ENCODE assay signal across 9 cellular contexts in genomic region chr20:4593149-4593525, GRCh38.
DNase-seq lines count a peak whose midpoint lies in the region; ATAC-seq, FAIRE-seq and TF ChIP-seq lines count a peak whose summit lies in the region.
"Had no signal": no experiment of that assay in that cellular context is flagged by ENCODE, and none has a peak within 500 bp of the region (broad histone marks: within the 10 kb centered on the region; RNA-seq: fewer than 3 reads in every experiment).

No MANE protein-coding gene starts in this region.

- no peaks in the 10 kb centered on the region for H3K9me3 Mint-ChIP-seq in CD8-positive, alpha-beta T cell
- no peaks in the 10 kb centered on the region for H3K9me3 Mint-ChIP-seq in activated CD8-positive, alpha-beta T cell treated with anti-CD3 and anti-CD28 coated beads for 36 hours
- H3K9me3 Mint-ChIP-seq in naive B cell: no peaks in the 10 kb centered on the region
- H3K9me3 Mint-ChIP-seq: CD4-positive, CD25-positive, alpha-beta regulatory T cell had no signal

- WGBS in A549 (ENCODE audit: missing lambda C conversion rate): 57% methylated on average over 9 of the region's 9 CpGs

- no peak for FAIRE-seq in A549 (lab: Jason Lieb, UNC)

- TF ChIP-seq EP300 in A549 (IDR thresholded peaks at IDR 0.05): no peak

- H3K36me3 ChIP-seq in CD8-positive, alpha-beta T cell (ENCODE audit: insufficient read depth, low read length): no peaks in the 10 kb centered on the region

- H3K4me2 ChIP-seq in A549: peak overlapping the region; percentile 87

- H3K27ac Mint-ChIP-seq in CD8-positive, alpha-beta T cell: no peak overlapping the region
- H3K27ac Mint-ChIP-seq in activated CD8-positive, alpha-beta T cell treated with anti-CD3 and anti-CD28 coated beads for 36 hours: no peak overlapping the region
- no peak overlapping the region for H3K27ac Mint-ChIP-seq in naive B cell

- H3K9me3 ChIP-seq in A549: no peaks in the 10 kb centered on the region
- no peaks in the 10 kb centered on the region for H3K9me3 ChIP-seq in CD8-positive, alpha-beta T cell (ENCODE audit: low read length)

- peak overlapping the region; percentile 74 for H3K4me3 Mint-ChIP-seq in CD8-positive, alpha-beta T cell
- peak overlapping the region; percentile 46 for H3K4me3 Mint-ChIP-seq in activated CD8-positive, alpha-beta T cell treated with anti-CD3 and anti-CD28 coated beads for 36 hours
- H3K4me3 Mint-ChIP-seq in naive B cell: peak overlapping the region; percentile 56 to 87 (median 78)

- no peaks in the 10 kb centered on the region for H3K36me3 Mint-ChIP-seq in CD8-positive, alpha-beta T cell
- no peaks in the 10 kb centered on the region for H3K36me3 Mint-ChIP-seq in activated CD8-positive, alpha-beta T cell treated with anti-CD3 and anti-CD28 coated beads for 36 hours (ENCODE audit: low read depth)
- H3K36me3 Mint-ChIP-seq in naive B cell: no peaks in the 10 kb centered on the region
- H3K36me3 Mint-ChIP-seq: CD4-positive, CD25-positive, alpha-beta regulatory T cell had no signal

- no peak overlapping the region; the same call in 2 of the 3 replicates for H3K4me3 ChIP-seq in A549
- H3K4me3 ChIP-seq in CD8-positive, alpha-beta T cell (ENCODE audit: low read depth, low read length): peak overlapping the region; percentile 61

- CTCF ChIA-PET in A549 (lab: Yijun Ruan, JAX): interaction anchor here (0.6 to 7.1 kb wide), 41 partner anchors 9 to 483 kb away, joined by 3 to 67 read pairs (median 5); no protein-coding TSS in a partner anchor
- CTCF ChIA-PET in CD8-positive, alpha-beta T cell (lab: Charles Lee): interaction anchor here (0.7 to 2.5 kb wide), 11 partner anchors 8 to 485 kb away, joined by 3 to 9 read pairs (median 3); no protein-coding TSS in a partner anchor
- CTCF ChIA-PET in activated CD8-positive, alpha-beta T cell treated with anti-CD3 and anti-CD28 coated beads for 36 hours (lab: Charles Lee): interaction anchor here (0.9 to 2.0 kb wide), 9 partner anchors 13 to 387 kb away, joined by 3 to 7 read pairs (median 3); no protein-coding TSS in a partner anchor

- peak overlapping the region; percentile 91 to 93 for H3K27ac ChIP-seq in A549
- H3K27ac ChIP-seq in CD8-positive, alpha-beta T cell (ENCODE audit: low read depth, low read length): no peak overlapping the region

- DNase-seq in A549 (ENCODE audit: low read depth in 1 of 2, low spot score in 1 of 2): no peak
- no peak for DNase-seq in CD8-positive, alpha-beta T cell
- DNase-seq in activated CD8-positive, alpha-beta T cell treated with anti-CD3 and anti-CD28 coated beads for 36 hours: no peak
- no peak for DNase-seq in naive B cell
- no peak for DNase-seq in ureter (ENCODE audit: low spot score)
- no peak for DNase-seq in NCI-H1436 (lab: John Stamatoyannopoulos, UW)
- DNase-seq in NCI-H146 treated with DMSO at 0.1 percent for 48 hours (lab: John Stamatoyannopoulos, UW; ENCODE audit: unreplicated experiment): no peak
- DNase-seq in GM03348 (ENCODE audit: low spot score): no peak

- peaks cover 15% of the 10 kb centered on the region for H3K4me1 ChIP-seq in A549
- peaks cover 15% of the 10 kb centered on the region for H3K4me1 ChIP-seq in CD8-positive, alpha-beta T cell (ENCODE audit: insufficient read depth, low read length)

- H3K4me1 Mint-ChIP-seq in CD8-positive, alpha-beta T cell (ENCODE audit: low read depth): peaks cover 9% of the 10 kb centered on the region
- peaks cover 8% of the 10 kb centered on the region for H3K4me1 Mint-ChIP-seq in activated CD8-positive, alpha-beta T cell treated with anti-CD3 and anti-CD28 coated beads for 36 hours (ENCODE audit: low read depth)
- peaks cover 7 to 15% (median 13%) of the 10 kb centered on the region in 3 donors for H3K4me1 Mint-ChIP-seq in naive B cell

- ATAC-seq in A549: no peak; a peak in 2 of 6 replicates
- no peak for ATAC-seq in CD8-positive, alpha-beta T cell
- ATAC-seq in activated CD8-positive, alpha-beta T cell treated with anti-CD3 and anti-CD28 coated beads for 36 hours: no peak
- no peak for ATAC-seq in naive B cell (ENCODE audit: low read depth in 2 of 2)

- POLR2A ChIA-PET in A549 (lab: Yijun Ruan, JAX): interaction anchor here (1.4 to 1.5 kb wide), 2 partner anchors 19 to 342 kb away, joined by 4 to 5 read pairs; no protein-coding TSS in a partner anchor
- POLR2A ChIA-PET in CD8-positive, alpha-beta T cell (lab: Charles Lee): no interaction called here
- POLR2A ChIA-PET in activated CD8-positive, alpha-beta T cell treated with anti-CD3 and anti-CD28 coated beads for 36 hours (lab: Charles Lee): interaction anchor here (0.5 kb wide), 1 partner anchor 197 kb away, joined by 3 read pairs; no protein-coding TSS in a partner anchor

- no peak for TF ChIP-seq POLR2A in A549 (IDR thresholded peaks at IDR 0.05; ENCODE audit: low read length)

- intact Hi-C loops in CD8-positive, alpha-beta T cell (cut with DNase I, micrococcal nuclease): loop anchor here in 1 of 2 experiments (2.0 kb wide), 1 partner anchor 916 kb away; no protein-coding TSS in a partner anchor
- intact Hi-C loops in activated CD8-positive, alpha-beta T cell treated with anti-CD3 and anti-CD28 coated beads for 36 hours (cut with micrococcal nuclease): loop anchor here (5.0 kb wide), 2 partner anchors 366 to 486 kb away; no protein-coding TSS in a partner anchor

- peaks cover 17% of the 10 kb centered on the region for H3K27me3 Mint-ChIP-seq in CD8-positive, alpha-beta T cell (ENCODE audit: low read depth)
- H3K27me3 Mint-ChIP-seq in activated CD8-positive, alpha-beta T cell treated with anti-CD3 and anti-CD28 coated beads for 36 hours: peaks cover 7% of the 10 kb centered on the region
- H3K27me3 Mint-ChIP-seq in naive B cell: peaks cover 21 to 34% (median 28%) of the 10 kb centered on the region in 3 donors

- TF ChIP-seq CTCF in A549 (IDR thresholded peaks at IDR 0.05): no peak
- no peak for TF ChIP-seq CTCF in CD8-positive, alpha-beta T cell (IDR thresholded peaks at IDR 0.05)
- TF ChIP-seq CTCF in activated CD8-positive, alpha-beta T cell treated with anti-CD3 and anti-CD28 coated beads for 36 hours (IDR thresholded peaks at IDR 0.05): no peak

- TF ChIP-seq RAD21 in A549 (conservative IDR thresholded peaks at IDR 0.05 in 1 of 2, IDR thresholded peaks at IDR 0.05 in 1 of 2): no peak

- no peaks in the 10 kb centered on the region for H3K27me3 ChIP-seq in CD8-positive, alpha-beta T cell (ENCODE audit: insufficient read depth, low read length)

TF ChIP-seq in A549, 52 proteins besides CTCF, POLR2A, EP300 and RAD21:
- TF ChIP-seq RCOR1 (IDR thresholded peaks at IDR 0.05; ENCODE audit: low read depth, low read length): no peak
- TF ChIP-seq JUN (IDR thresholded peaks at IDR 0.05): no peak
- TF ChIP-seq HDAC2 (IDR thresholded peaks at IDR 0.05): no peak
- no peak for TF ChIP-seq GATA3 (IDR thresholded peaks at IDR 0.05; ENCODE audit: borderline replicate concordance)
- TF ChIP-seq ZC3H11A (IDR thresholded peaks at IDR 0.05): no peak
- TF ChIP-seq ATOH8 (CRISPR knock-in tag; IDR thresholded peaks at IDR 0.05; ENCODE audit: low read depth): no peak
- TF ChIP-seq REST (IDR thresholded peaks at IDR 0.05): no peak
- no peak for TF ChIP-seq ZSCAN20 (CRISPR knock-in tag; IDR thresholded peaks at IDR 0.05)
- TF ChIP-seq MAFK (IDR thresholded peaks at IDR 0.05; ENCODE audit: partially characterized antibody): no peak
- TF ChIP-seq MYC (IDR thresholded peaks at IDR 0.05; ENCODE audit: borderline replicate concordance, low read length): no peak
- TF ChIP-seq CHD2 (IDR thresholded peaks at IDR 0.05; ENCODE audit: low read length, partially characterized antibody): no peak
- TF ChIP-seq RARB (CRISPR knock-in tag; IDR thresholded peaks at IDR 0.05): no peak
- TF ChIP-seq HOXB5 (CRISPR knock-in tag; IDR thresholded peaks at IDR 0.05): no peak
- TF ChIP-seq NR3C1 (IDR thresholded peaks at IDR 0.05): no peak
- no peak for TF ChIP-seq TP53 (CRISPR knock-in tag; IDR thresholded peaks at IDR 0.05)
- no peak for TF ChIP-seq JUNB (IDR thresholded peaks at IDR 0.05)
- TF ChIP-seq KDM1A (IDR thresholded peaks at IDR 0.05; ENCODE audit: low read depth): no peak
- TF ChIP-seq CEBPB (IDR thresholded peaks at IDR 0.05): no peak
- no peak for TF ChIP-seq TFCP2L1 (CRISPR knock-in tag; IDR thresholded peaks at IDR 0.05)
- no peak for TF ChIP-seq EHMT2 (IDR thresholded peaks at IDR 0.05; ENCODE audit: low read depth)
